Comparison of ENCODE assay signal across 1 cellular context in genomic region chr7:155831807-155832524, GRCh38.
A peak's percentile ranks its signal among the peaks of the same experiment; 100 is the strongest.
TF ChIP-seq lines count a peak whose summit lies in the region.

No MANE protein-coding gene starts in this region.

TF ChIP-seq in HepG2, 621 proteins besides CTCF, POLR2A, EP300 and RAD21 (continued from another document and continues in another):
- TF ChIP-seq, protein P1, sequence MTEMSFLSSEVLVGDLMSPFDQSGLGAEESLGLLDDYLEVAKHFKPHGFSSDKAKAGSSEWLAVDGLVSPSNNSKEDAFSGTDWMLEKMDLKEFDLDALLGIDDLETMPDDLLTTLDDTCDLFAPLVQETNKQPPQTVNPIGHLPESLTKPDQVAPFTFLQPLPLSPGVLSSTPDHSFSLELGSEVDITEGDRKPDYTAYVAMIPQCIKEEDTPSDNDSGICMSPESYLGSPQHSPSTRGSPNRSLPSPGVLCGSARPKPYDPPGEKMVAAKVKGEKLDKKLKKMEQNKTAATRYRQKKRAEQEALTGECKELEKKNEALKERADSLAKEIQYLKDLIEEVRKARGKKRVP (CRISPR knock-in tag; IDR thresholded peaks at IDR 0.05) = peak in 1 of 2 experiments; percentile 79; a peak in 2 of 4 replicates
- TF ChIP-seq ZNF362 (CRISPR knock-in tag; IDR thresholded peaks at IDR 0.05; ENCODE audit: borderline replicate concordance) (no peak), ZNF605 (CRISPR knock-in tag; IDR thresholded peaks at IDR 0.05) (no peak), ZNF597 (CRISPR knock-in tag; IDR thresholded peaks at IDR 0.05) (no peak), HNF4A (CRISPR knock-in tag; IDR thresholded peaks at IDR 0.05) (peak; percentile 48), ZNF766 (CRISPR knock-in tag; IDR thresholded peaks at IDR 0.05; ENCODE audit: borderline replicate concordance) (no peak), KAT8 (CRISPR knock-in tag; IDR thresholded peaks at IDR 0.05) (peak; percentile 30; the same call in 1 of the 2 replicates), MXD4 (CRISPR knock-in tag; IDR thresholded peaks at IDR 0.05) (no peak), ATRX (CRISPR knock-in tag; IDR thresholded peaks at IDR 0.05; ENCODE audit: borderline replicate concordance) (no peak), MTA1 (CRISPR knock-in tag; IDR thresholded peaks at IDR 0.05; ENCODE audit: borderline replicate concordance) (0 out of 2 replicates have a peak, but pooled peaks have one; percentile 33), SP140L (CRISPR knock-in tag; IDR thresholded peaks at IDR 0.05; ENCODE audit: borderline replicate concordance) (no peak), NFYC (CRISPR knock-in tag; IDR thresholded peaks at IDR 0.05) (no peak), TEF (CRISPR knock-in tag; IDR thresholded peaks at IDR 0.05) (no peak), ZNF331 (CRISPR knock-in tag; IDR thresholded peaks at IDR 0.05) (no peak), NFKB2 (CRISPR knock-in tag; IDR thresholded peaks at IDR 0.05; ENCODE audit: borderline replicate concordance) (no peak), SMYD3 (CRISPR knock-in tag; IDR thresholded peaks at IDR 0.05) (no peak), ISL2 (CRISPR knock-in tag; IDR thresholded peaks at IDR 0.05) (peak; percentile 27; the same call in 1 of the 2 replicates), REL (CRISPR knock-in tag; conservative IDR thresholded peaks at IDR 0.05) (no peak), ZKSCAN1 (IDR thresholded peaks at IDR 0.05; ENCODE audit: low read length) (no peak), TAF15 (IDR thresholded peaks at IDR 0.05; ENCODE audit: low read depth, low read length, poor library complexity, severe bottlenecking) (no peak), PHF20 (CRISPR knock-in tag; IDR thresholded peaks at IDR 0.05) (no peak), ZNF552 (CRISPR knock-in tag; IDR thresholded peaks at IDR 0.05; ENCODE audit: borderline replicate concordance) (no peak), ZBTB42 (CRISPR knock-in tag; IDR thresholded peaks at IDR 0.05) (no peak), HOXA3 (CRISPR knock-in tag; IDR thresholded peaks at IDR 0.05) (no peak), CENPBD1 (CRISPR knock-in tag; IDR thresholded peaks at IDR 0.05; ENCODE audit: borderline replicate concordance, low read depth) (no peak), SNAPC2 (CRISPR knock-in tag; IDR thresholded peaks at IDR 0.05) (no peak), SPEN (CRISPR knock-in tag; IDR thresholded peaks at IDR 0.05; ENCODE audit: low read depth) (0 out of 2 replicates have a peak, but pooled peaks have one; percentile 33), PHF5A (CRISPR knock-in tag; IDR thresholded peaks at IDR 0.05; ENCODE audit: low read depth, unreplicated experiment) (no peak), SOX6 (IDR thresholded peaks at IDR 0.05) (no peak), SOX6 (CRISPR knock-in tag; IDR thresholded peaks at IDR 0.05) (peak; percentile 41), ZNF75D (CRISPR knock-in tag; IDR thresholded peaks at IDR 0.05; ENCODE audit: borderline replicate concordance) (no peak), SOX13 (IDR thresholded peaks at IDR 0.05) (no peak), SOX13 (CRISPR knock-in tag; conservative IDR thresholded peaks at IDR 0.05 in 1 of 2, IDR thresholded peaks at IDR 0.05 in 1 of 2) (peak in 1 of 2 experiments; percentile 24; a peak in 1 of 4 replicates), STAG1 (CRISPR knock-in tag; IDR thresholded peaks at IDR 0.05) (no peak), SP1 (IDR thresholded peaks at IDR 0.05) (no peak), SP1 (CRISPR knock-in tag; IDR thresholded peaks at IDR 0.05) (no peak)
- TF ChIP-seq, protein P2, sequence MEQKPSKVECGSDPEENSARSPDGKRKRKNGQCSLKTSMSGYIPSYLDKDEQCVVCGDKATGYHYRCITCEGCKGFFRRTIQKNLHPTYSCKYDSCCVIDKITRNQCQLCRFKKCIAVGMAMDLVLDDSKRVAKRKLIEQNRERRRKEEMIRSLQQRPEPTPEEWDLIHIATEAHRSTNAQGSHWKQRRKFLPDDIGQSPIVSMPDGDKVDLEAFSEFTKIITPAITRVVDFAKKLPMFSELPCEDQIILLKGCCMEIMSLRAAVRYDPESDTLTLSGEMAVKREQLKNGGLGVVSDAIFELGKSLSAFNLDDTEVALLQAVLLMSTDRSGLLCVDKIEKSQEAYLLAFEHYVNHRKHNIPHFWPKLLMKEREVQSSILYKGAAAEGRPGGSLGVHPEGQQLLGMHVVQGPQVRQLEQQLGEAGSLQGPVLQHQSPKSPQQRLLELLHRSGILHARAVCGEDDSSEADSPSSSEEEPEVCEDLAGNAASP (CRISPR knock-in tag; IDR thresholded peaks at IDR 0.05; ENCODE audit: borderline replicate concordance) = no peak
- TF ChIP-seq, protein P3, sequence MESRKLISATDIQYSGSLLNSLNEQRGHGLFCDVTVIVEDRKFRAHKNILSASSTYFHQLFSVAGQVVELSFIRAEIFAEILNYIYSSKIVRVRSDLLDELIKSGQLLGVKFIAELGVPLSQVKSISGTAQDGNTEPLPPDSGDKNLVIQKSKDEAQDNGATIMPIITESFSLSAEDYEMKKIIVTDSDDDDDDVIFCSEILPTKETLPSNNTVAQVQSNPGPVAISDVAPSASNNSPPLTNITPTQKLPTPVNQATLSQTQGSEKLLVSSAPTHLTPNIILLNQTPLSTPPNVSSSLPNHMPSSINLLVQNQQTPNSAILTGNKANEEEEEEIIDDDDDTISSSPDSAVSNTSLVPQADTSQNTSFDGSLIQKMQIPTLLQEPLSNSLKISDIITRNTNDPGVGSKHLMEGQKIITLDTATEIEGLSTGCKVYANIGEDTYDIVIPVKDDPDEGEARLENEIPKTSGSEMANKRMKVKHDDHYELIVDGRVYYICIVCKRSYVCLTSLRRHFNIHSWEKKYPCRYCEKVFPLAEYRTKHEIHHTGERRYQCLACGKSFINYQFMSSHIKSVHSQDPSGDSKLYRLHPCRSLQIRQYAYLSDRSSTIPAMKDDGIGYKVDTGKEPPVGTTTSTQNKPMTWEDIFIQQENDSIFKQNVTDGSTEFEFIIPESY (CRISPR knock-in tag; IDR thresholded peaks at IDR 0.05) = peak; percentile 78; the same call in 1 of the 2 replicates
- TF ChIP-seq, protein P4, sequence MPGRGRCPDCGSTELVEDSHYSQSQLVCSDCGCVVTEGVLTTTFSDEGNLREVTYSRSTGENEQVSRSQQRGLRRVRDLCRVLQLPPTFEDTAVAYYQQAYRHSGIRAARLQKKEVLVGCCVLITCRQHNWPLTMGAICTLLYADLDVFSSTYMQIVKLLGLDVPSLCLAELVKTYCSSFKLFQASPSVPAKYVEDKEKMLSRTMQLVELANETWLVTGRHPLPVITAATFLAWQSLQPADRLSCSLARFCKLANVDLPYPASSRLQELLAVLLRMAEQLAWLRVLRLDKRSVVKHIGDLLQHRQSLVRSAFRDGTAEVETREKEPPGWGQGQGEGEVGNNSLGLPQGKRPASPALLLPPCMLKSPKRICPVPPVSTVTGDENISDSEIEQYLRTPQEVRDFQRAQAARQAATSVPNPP (CRISPR knock-in tag; IDR thresholded peaks at IDR 0.05) = no peak
- TF ChIP-seq, protein P5, sequence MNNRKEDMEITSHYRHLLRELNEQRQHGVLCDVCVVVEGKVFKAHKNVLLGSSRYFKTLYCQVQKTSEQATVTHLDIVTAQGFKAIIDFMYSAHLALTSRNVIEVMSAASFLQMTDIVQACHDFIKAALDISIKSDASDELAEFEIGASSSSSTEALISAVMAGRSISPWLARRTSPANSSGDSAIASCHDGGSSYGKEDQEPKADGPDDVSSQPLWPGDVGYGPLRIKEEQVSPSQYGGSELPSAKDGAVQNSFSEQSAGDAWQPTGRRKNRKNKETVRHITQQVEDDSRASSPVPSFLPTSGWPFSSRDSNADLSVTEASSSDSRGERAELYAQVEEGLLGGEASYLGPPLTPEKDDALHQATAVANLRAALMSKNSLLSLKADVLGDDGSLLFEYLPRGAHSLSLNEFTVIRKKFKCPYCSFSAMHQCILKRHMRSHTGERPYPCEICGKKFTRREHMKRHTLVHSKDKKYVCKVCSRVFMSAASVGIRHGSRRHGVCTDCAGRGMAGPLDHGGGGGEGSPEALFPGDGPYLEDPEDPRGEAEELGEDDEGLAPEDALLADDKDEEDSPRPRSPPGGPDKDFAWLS (CRISPR knock-in tag; IDR thresholded peaks at IDR 0.05; ENCODE audit: borderline replicate concordance) = no peak
- TF ChIP-seq, protein P6, sequence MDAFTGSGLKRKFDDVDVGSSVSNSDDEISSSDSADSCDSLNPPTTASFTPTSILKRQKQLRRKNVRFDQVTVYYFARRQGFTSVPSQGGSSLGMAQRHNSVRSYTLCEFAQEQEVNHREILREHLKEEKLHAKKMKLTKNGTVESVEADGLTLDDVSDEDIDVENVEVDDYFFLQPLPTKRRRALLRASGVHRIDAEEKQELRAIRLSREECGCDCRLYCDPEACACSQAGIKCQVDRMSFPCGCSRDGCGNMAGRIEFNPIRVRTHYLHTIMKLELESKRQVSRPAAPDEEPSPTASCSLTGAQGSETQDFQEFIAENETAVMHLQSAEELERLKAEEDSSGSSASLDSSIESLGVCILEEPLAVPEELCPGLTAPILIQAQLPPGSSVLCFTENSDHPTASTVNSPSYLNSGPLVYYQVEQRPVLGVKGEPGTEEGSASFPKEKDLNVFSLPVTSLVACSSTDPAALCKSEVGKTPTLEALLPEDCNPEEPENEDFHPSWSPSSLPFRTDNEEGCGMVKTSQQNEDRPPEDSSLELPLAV (CRISPR knock-in tag; conservative IDR thresholded peaks at IDR 0.05; ENCODE audit: low read depth) = no peak
- TF ChIP-seq, protein P7, sequence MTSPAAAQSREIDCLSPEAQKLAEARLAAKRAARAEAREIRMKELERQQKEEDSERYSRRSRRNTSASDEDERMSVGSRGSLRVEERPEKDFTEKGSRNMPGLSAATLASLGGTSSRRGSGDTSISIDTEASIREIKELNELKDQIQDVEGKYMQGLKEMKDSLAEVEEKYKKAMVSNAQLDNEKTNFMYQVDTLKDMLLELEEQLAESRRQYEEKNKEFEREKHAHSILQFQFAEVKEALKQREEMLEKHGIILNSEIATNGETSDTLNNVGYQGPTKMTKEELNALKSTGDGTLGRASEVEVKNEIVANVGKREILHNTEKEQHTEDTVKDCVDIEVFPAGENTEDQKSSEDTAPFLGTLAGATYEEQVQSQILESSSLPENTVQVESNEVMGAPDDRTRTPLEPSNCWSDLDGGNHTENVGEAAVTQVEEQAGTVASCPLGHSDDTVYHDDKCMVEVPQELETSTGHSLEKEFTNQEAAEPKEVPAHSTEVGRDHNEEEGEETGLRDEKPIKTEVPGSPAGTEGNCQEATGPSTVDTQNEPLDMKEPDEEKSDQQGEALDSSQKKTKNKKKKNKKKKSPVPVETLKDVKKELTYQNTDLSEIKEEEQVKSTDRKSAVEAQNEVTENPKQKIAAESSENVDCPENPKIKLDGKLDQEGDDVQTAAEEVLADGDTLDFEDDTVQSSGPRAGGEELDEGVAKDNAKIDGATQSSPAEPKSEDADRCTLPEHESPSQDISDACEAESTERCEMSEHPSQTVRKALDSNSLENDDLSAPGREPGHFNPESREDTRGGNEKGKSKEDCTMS (CRISPR knock-in tag; conservative IDR thresholded peaks at IDR 0.05) = no peak
- TF ChIP-seq, protein P8, sequence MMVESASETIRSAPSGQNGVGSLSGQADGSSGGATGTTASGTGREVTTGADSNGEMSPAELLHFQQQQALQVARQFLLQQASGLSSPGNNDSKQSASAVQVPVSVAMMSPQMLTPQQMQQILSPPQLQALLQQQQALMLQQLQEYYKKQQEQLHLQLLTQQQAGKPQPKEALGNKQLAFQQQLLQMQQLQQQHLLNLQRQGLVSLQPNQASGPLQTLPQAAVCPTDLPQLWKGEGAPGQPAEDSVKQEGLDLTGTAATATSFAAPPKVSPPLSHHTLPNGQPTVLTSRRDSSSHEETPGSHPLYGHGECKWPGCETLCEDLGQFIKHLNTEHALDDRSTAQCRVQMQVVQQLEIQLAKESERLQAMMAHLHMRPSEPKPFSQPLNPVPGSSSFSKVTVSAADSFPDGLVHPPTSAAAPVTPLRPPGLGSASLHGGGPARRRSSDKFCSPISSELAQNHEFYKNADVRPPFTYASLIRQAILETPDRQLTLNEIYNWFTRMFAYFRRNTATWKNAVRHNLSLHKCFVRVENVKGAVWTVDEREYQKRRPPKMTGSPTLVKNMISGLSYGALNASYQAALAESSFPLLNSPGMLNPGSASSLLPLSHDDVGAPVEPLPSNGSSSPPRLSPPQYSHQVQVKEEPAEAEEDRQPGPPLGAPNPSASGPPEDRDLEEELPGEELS (CRISPR knock-in tag; IDR thresholded peaks at IDR 0.05) = 0 out of 2 replicates have a peak, but pooled peaks have one; percentile 36
